15 cellular contexts compared by ENCODE assay signal in the genomic region with DNA sequence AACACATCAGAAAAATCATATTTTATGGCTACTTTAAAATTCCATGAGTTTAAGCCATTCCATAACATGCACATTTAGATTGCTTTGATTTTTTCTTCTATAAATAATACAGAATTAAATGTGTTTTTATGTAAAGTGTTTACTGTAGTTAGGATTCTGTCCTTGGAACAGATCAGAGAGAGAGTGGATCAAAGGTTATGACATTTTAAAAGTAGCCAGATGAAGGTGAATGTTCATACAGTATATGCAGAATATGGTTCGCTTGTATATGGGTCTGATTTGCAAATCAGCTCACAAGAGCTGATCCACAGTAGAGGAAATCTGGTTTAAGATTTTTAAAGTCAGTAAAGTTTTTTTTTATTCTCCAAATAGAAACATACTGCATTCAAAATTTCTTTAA. TPM values are rescaled to one million over a fixed set of nuclear protein-coding genes. Genes with fewer than 3 reads are reported as not detected.
DNase-seq lines count a peak whose midpoint lies in the region; ATAC-seq and TF ChIP-seq lines count a peak whose summit lies in the region.
"Had no signal": no experiment of that assay in that cellular context is flagged by ENCODE, and none has a peak within 500 bp of the region (broad histone marks: within the 10 kb centered on the region; RNA-seq: fewer than 3 reads in every experiment).

No MANE protein-coding gene starts in this region.

- no peak for DNase-seq in cardiac muscle cell (ENCODE audit: low read depth in 1 of 2, low spot score in 1 of 2)
- no peak for DNase-seq in left cardiac atrium
- DNase-seq in heart right ventricle: no peak
- no peak for DNase-seq in psoas muscle
- DNase-seq in effector CD8-positive, alpha-beta T cell (lab: John Stamatoyannopoulos, UW): no peak
- DNase-seq: C1 segment of cervical spinal cord; Calu3; CD4-positive, alpha-beta T cell; DMS153; DMS79 treated with DMSO at 0.1 percent for 48 hours; HFFc6 had no signal

- WGBS in heart right ventricle, 2 donors: 56 to 83% methylated on average over 1 of the region's 1 CpG
- 47 to 76% (median 55%) methylated on average over 1 of the region's 1 CpG for WGBS in psoas muscle, 3 donors

- H3K4me1 ChIP-seq in cardiac muscle cell (ENCODE audit: low read depth) (peaks cover 41% of the 10 kb centered on the region), heart right ventricle (peaks cover 0 to 27% (median 11%) of the 10 kb centered on the region in 9 donors), psoas muscle (peaks cover 28% of the 10 kb centered on the region)
- H3K4me1 ChIP-seq: HAP-1 had no signal

- no peak for TF ChIP-seq CTCF in cardiac muscle cell (IDR thresholded peaks at IDR 0.05; ENCODE audit: low read depth, low read length)
- no peak for TF ChIP-seq CTCF in heart right ventricle (IDR thresholded peaks at IDR 0.05)
- TF ChIP-seq CTCF in psoas muscle (IDR thresholded peaks at IDR 0.05): no peak

- no peak overlapping the region for H3K4me3 ChIP-seq in cardiac muscle cell
- H3K4me3 ChIP-seq in heart right ventricle: peak overlapping the region in 3 of 10 donors; percentile 11 to 16 (median 13)
- peak overlapping the region; percentile 32 for H3K4me3 ChIP-seq in psoas muscle
- H3K4me3 ChIP-seq: HAP-1 had no signal

- H3K27me3 ChIP-seq in cardiac muscle cell: no peaks in the 10 kb centered on the region
- H3K27me3 ChIP-seq in heart right ventricle: no peaks in the 10 kb centered on the region
- no peaks in the 10 kb centered on the region for H3K27me3 ChIP-seq in psoas muscle (ENCODE audit: insufficient read depth in 3 of 3, low read length in 2 of 3)

- H3K36me3 ChIP-seq in cardiac muscle cell: no peaks in the 10 kb centered on the region
- no peaks in the 10 kb centered on the region for H3K36me3 ChIP-seq in heart right ventricle
- H3K36me3 ChIP-seq in psoas muscle (ENCODE audit: insufficient read depth in 1 of 2, low read depth in 1 of 2): no peaks in the 10 kb centered on the region
- H3K36me3 ChIP-seq: HAP-1 had no signal

- H3K27ac ChIP-seq in cardiac muscle cell (peak overlapping the region; percentile 97), heart right ventricle (peak overlapping the region; percentile 2 to 84 (median 65)), psoas muscle (peak overlapping the region; percentile 82)
- H3K27ac ChIP-seq: HL-60 had no signal

- no peaks in the 10 kb centered on the region for H3K9me3 ChIP-seq in cardiac muscle cell (ENCODE audit: low read depth)
- no peaks in the 10 kb centered on the region for H3K9me3 ChIP-seq in heart right ventricle
- H3K9me3 ChIP-seq in psoas muscle: no peaks in the 10 kb centered on the region
- H3K9me3 ChIP-seq: HAP-1 had no signal

- intact Hi-C loops in left cardiac atrium (cut with DNase I) (loop anchor here in 1 of 2 donors (10.0 kb wide), 1 partner anchor 175 kb away; the partner anchor contains the start of gene DDX60), heart right ventricle (cut with DNase I) (loop anchor here in 1 of 10 donors (10.0 kb wide), 1 partner anchor 75 kb away; no protein-coding TSS in a partner anchor), psoas muscle (cut with DNase I) (no loop called here)

- ATAC-seq in left cardiac atrium (no peak), heart right ventricle (no peak), psoas muscle (peak in 1 of 4 donors; percentile 33), HG03095 (IDR thresholded peaks at IDR 0.05; ENCODE audit: unreplicated experiment) (no peak)
- no peak for ATAC-seq in activated CD4-positive, CD25-positive, alpha-beta regulatory T cell treated with anti-CD3 and anti-CD28 coated beads, Interleukin-2, amount 50 U/mL, for 24 hours

RNA-seq across cellular contexts. Expression of gene PALLD, which starts 7.2 kb away (rescaled TPM):
- total RNA-seq in cardiac muscle cell (131 and 178 TPM in 2 replicates), left cardiac atrium (100 to 1,000 TPM; 440 to 625 TPM), heart right ventricle (1,000 to 10,000 TPM in 3 of 10 donors, 100 to 1,000 TPM in 7; 588 to 1,537 (median 701) TPM), psoas muscle (100 to 1,000 TPM; 168 to 245 (median 201) TPM)
- polyA plus RNA-seq in cardiac muscle cell (157 and 225 TPM in 2 replicates), heart right ventricle (100 to 1,000 TPM; 169 to 484 TPM), psoas muscle (100 to 1,000 TPM in 1 of 3 donors, 10 to 100 TPM in 2; 19.2 to 108 (median 89.9) TPM)

RNA-seq across cellular contexts. Expression of gene DDX60L, which starts 9.3 kb away (rescaled TPM):
- total RNA-seq in cardiac muscle cell (0.99 and 2.1 TPM in 2 replicates), left cardiac atrium (10 to 100 TPM; 10.7 to 12.7 TPM), heart right ventricle (10 to 100 TPM in 3 of 10 donors, 1 to 10 TPM in 7; 5.8 to 16.8 (median 9.3) TPM), psoas muscle (1 to 10 TPM; 3.9 to 4.9 (median 4.3) TPM)
- polyA plus RNA-seq in cardiac muscle cell (1.3 and 6.1 TPM in 2 replicates), heart right ventricle (10 to 100 TPM in 1 of 2 donors, 1 to 10 TPM in 1; 2.7 to 16.6 TPM), psoas muscle (1 to 10 TPM in 2 of 3 donors, under 1 TPM in 1; 0.61 to 2.7 (median 2.3) TPM)
